ENCODE assay signal across 2 cellular contexts in the genomic region with DNA sequence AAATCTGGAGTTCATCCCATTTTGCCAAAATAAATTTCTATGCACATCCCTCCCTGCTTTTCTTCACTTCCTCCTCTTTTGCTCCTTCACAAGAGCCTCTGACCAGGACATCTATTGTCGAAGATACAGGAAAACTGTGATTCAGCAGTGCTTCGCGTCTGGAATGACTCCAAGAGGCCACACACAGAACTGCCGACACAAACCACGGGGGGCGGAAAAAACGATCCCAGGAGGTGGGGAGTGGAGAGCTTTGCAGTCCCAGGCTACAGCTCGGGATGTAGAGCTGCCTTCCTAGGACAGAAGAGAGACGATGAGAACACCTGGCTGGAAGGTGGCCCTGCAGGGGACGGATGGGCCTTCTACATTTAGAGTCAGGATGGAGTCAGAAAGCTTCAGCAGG.
TF ChIP-seq lines count a peak whose summit lies in the region.

No MANE protein-coding gene starts in this region.

TF ChIP-seq in IMR-90, 13 proteins besides CTCF, POLR2A, EP300 and RAD21:
- TF ChIP-seq ELK1 (IDR thresholded peaks at IDR 0.05; ENCODE audit: borderline replicate concordance, low read depth, low read length) (no peak), USF2 (IDR thresholded peaks at IDR 0.05; ENCODE audit: low read depth, low read length) (no peak), CHD1 (IDR thresholded peaks at IDR 0.05; ENCODE audit: low read depth, low read length) (no peak), MAZ (IDR thresholded peaks at IDR 0.05; ENCODE audit: borderline replicate concordance, low read depth, low read length) (no peak), RFX5 (IDR thresholded peaks at IDR 0.05; ENCODE audit: low read depth, low read length) (no peak), MXI1 (IDR thresholded peaks at IDR 0.05; ENCODE audit: borderline replicate concordance, low read depth, low read length) (no peak), NFE2L2 (IDR thresholded peaks at IDR 0.05; ENCODE audit: low read depth, low read length) (no peak), MAFK (IDR thresholded peaks at IDR 0.05; ENCODE audit: low read depth, low read length) (no peak), SMC3 (IDR thresholded peaks at IDR 0.05; ENCODE audit: low read depth, low read length) (no peak), BHLHE40 (IDR thresholded peaks at IDR 0.05; ENCODE audit: low read depth, low read length) (no peak)

TF ChIP-seq in GM12878, 131 proteins besides CTCF, POLR2A, EP300 and RAD21:
- no peak for TF ChIP-seq ZBTB33 (IDR thresholded peaks at IDR 0.05)
- peak; percentile 34; the same call in 1 of the 2 replicates for TF ChIP-seq RUNX3 (IDR thresholded peaks at IDR 0.05; ENCODE audit: low read length)
- no peak for TF ChIP-seq TARDBP (IDR thresholded peaks at IDR 0.05; ENCODE audit: borderline replicate concordance)
- TF ChIP-seq, protein P1, sequence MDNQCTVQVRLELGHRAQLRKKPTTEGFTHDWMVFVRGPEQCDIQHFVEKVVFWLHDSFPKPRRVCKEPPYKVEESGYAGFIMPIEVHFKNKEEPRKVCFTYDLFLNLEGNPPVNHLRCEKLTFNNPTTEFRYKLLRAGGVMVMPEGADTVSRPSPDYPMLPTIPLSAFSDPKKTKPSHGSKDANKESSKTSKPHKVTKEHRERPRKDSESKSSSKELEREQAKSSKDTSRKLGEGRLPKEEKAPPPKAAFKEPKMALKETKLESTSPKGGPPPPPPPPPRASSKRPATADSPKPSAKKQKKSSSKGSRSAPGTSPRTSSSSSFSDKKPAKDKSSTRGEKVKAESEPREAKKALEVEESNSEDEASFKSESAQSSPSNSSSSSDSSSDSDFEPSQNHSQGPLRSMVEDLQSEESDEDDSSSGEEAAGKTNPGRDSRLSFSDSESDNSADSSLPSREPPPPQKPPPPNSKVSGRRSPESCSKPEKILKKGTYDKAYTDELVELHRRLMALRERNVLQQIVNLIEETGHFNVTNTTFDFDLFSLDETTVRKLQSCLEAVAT (IDR thresholded peaks at IDR 0.05), result 0 out of 2 replicates have a peak, but pooled peaks have one; percentile 19
- TF ChIP-seq BACH1 (IDR thresholded peaks at IDR 0.05; ENCODE audit: borderline replicate concordance), result no peak
TF ChIP-seq in GM12878: peak in this region for 2.
